ENCODE assay signal across 1 cellular context in the genomic region with DNA sequence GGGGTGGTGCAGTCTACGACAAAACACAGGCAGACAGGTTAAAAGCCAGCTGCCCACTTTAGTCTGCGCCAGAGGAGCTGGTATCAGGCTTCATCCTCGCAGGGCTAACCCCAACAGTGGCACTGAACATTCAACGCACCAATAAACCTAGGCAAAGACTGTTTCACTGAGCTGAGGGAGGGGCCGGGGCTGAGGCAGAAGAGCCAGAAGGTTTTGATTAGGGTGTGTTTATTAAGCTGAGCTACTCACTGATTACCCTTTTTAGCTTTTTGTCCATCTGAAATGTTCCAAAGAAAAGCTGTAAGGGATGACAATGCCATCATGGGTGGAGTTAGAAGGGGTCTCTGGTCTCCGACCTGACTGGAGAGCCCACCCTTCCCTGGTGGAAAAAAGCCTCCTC.
TF ChIP-seq lines count a peak whose summit lies in the region.

No MANE protein-coding gene starts in this region.

TF ChIP-seq in A549, 52 proteins besides CTCF, POLR2A, EP300 and RAD21:
- TF ChIP-seq TFCP2L1 (CRISPR knock-in tag; IDR thresholded peaks at IDR 0.05) (no peak), FOSB (CRISPR knock-in tag; IDR thresholded peaks at IDR 0.05) (no peak), KDM1A (IDR thresholded peaks at IDR 0.05; ENCODE audit: low read depth) (no peak), CHD4 (IDR thresholded peaks at IDR 0.05; ENCODE audit: borderline replicate concordance) (no peak), FOSL2 (IDR thresholded peaks at IDR 0.05) (no peak), FOSL2 (CRISPR knock-in tag; IDR thresholded peaks at IDR 0.05) (no peak)
- TF ChIP-seq, protein P1, sequence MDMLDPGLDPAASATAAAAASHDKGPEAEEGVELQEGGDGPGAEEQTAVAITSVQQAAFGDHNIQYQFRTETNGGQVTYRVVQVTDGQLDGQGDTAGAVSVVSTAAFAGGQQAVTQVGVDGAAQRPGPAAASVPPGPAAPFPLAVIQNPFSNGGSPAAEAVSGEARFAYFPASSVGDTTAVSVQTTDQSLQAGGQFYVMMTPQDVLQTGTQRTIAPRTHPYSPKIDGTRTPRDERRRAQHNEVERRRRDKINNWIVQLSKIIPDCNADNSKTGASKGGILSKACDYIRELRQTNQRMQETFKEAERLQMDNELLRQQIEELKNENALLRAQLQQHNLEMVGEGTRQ (IDR thresholded peaks at IDR 0.05) = no peak
